In genomic region chr18:64019922-64020756, GRCh38 we compare ENCODE assay signal across 19 cellular contexts.
"Had no signal": no experiment of that assay in that cellular context is flagged by ENCODE, and none has a peak within 500 bp of the region (broad histone marks: within the 10 kb centered on the region; RNA-seq: fewer than 3 reads in every experiment).

No MANE protein-coding gene starts in this region.

- DNase-seq: activated CD4-positive, alpha-beta T cell treated with anti-CD3 and anti-CD28 coated beads for 1 hour; activated CD8-positive, alpha-beta memory T cell treated with anti-CD3 and anti-CD28 coated beads for 24 hours; activated gamma-delta T cell; adrenal gland; effector memory CD8-positive, alpha-beta T cell; islet precursor cell; mesenchymal stem cell; naive thymus-derived CD4-positive, alpha-beta T cell; psoas muscle; right lobe of liver; stimulated activated CD4-positive, alpha-beta T cell treated with anti-CD3 and anti-CD28 coated beads, Interleukin-4, amount 100 ng/mL, for 24 hours; stomach; T-helper 2 cell had no signal

- ATAC-seq: effector memory CD8-positive, alpha-beta T cell; naive thymus-derived CD4-positive, alpha-beta T cell; psoas muscle; right lobe of liver; stimulated activated effector memory CD8-positive, alpha-beta T cell treated with anti-CD3 and anti-CD28 coated beads, Interleukin-12 subunit alpha, Interleukin-12 subunit beta, amount 100 ng/mL, for 72 hours had no signal

- H3K4me3 ChIP-seq: adrenal gland, hepatocyte, neural progenitor cell, psoas muscle, right lobe of liver, smooth muscle cell, stomach, vagina had no signal

- H3K27ac ChIP-seq: adrenal gland, hepatocyte, neural progenitor cell, psoas muscle, right lobe of liver, stomach, vagina, VCaP had no signal

- H3K9me3 ChIP-seq: psoas muscle, right lobe of liver, stomach, vagina had no signal

- H3K36me3 ChIP-seq: adrenal gland, neural progenitor cell, right lobe of liver, stomach, vagina had no signal

- H3K4me1 ChIP-seq: neural progenitor cell, psoas muscle, right lobe of liver, stomach, vagina had no signal

- H3K27me3 ChIP-seq: adrenal gland, hepatocyte, neural progenitor cell, right lobe of liver, stomach, vagina had no signal
